ENCODE assay signal across 1 cellular context in genomic region chr1:41714613-41715389, GRCh38.
TF ChIP-seq lines count a peak whose summit lies in the region.

No MANE protein-coding gene starts in this region.

TF ChIP-seq in SK-N-SH, 30 proteins besides CTCF, POLR2A, EP300 and RAD21 (continued from another document):
- no peak for TF ChIP-seq IRF3 (IDR thresholded peaks at IDR 0.05; ENCODE audit: low read depth, low read length)
- TF ChIP-seq ELF1 (IDR thresholded peaks at IDR 0.05), result no peak
- 0 out of 2 replicates have a peak, but pooled peaks have one; percentile 61 for TF ChIP-seq RFX5 (IDR thresholded peaks at IDR 0.05; ENCODE audit: low read length)
- no peak for TF ChIP-seq MEF2A (IDR thresholded peaks at IDR 0.05; ENCODE audit: borderline replicate concordance, low read depth)
- 0 out of 2 replicates have a peak, but pooled peaks have one; percentile 54 for TF ChIP-seq MXI1 (IDR thresholded peaks at IDR 0.05; ENCODE audit: low read depth, low read length)
- TF ChIP-seq POLR2AphosphoS5 (IDR thresholded peaks at IDR 0.05; ENCODE audit: low read depth, low read length), result no peak
- peak; percentile 97 for TF ChIP-seq GATA2 (CRISPR knock-in tag; IDR thresholded peaks at IDR 0.05)
- TF ChIP-seq PBX3 (IDR thresholded peaks at IDR 0.05), result no peak
- TF ChIP-seq NRF1 (IDR thresholded peaks at IDR 0.05; ENCODE audit: low read depth, low read length), result no peak
- no peak for TF ChIP-seq NFIC (IDR thresholded peaks at IDR 0.05; ENCODE audit: borderline replicate concordance)
- TF ChIP-seq RCOR1 (IDR thresholded peaks at IDR 0.05; ENCODE audit: low read length), result peak; percentile 71; the same call in 1 of the 2 replicates
- no peak for TF ChIP-seq MAX (IDR thresholded peaks at IDR 0.05; ENCODE audit: low read depth)
- TF ChIP-seq, protein P1, sequence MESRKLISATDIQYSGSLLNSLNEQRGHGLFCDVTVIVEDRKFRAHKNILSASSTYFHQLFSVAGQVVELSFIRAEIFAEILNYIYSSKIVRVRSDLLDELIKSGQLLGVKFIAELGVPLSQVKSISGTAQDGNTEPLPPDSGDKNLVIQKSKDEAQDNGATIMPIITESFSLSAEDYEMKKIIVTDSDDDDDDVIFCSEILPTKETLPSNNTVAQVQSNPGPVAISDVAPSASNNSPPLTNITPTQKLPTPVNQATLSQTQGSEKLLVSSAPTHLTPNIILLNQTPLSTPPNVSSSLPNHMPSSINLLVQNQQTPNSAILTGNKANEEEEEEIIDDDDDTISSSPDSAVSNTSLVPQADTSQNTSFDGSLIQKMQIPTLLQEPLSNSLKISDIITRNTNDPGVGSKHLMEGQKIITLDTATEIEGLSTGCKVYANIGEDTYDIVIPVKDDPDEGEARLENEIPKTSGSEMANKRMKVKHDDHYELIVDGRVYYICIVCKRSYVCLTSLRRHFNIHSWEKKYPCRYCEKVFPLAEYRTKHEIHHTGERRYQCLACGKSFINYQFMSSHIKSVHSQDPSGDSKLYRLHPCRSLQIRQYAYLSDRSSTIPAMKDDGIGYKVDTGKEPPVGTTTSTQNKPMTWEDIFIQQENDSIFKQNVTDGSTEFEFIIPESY (IDR thresholded peaks at IDR 0.05; ENCODE audit: borderline replicate concordance, low read depth), result no peak
- no peak for TF ChIP-seq EZH2phosphoT487 (IDR thresholded peaks at IDR 0.05; ENCODE audit: borderline replicate concordance, low read depth)
- no peak for TF ChIP-seq GABPA (IDR thresholded peaks at IDR 0.05; ENCODE audit: low read depth)
- TF ChIP-seq CHD2 (IDR thresholded peaks at IDR 0.05; ENCODE audit: low read length, partially characterized antibody), result peak; percentile 41
- TF ChIP-seq SIN3A (IDR thresholded peaks at IDR 0.05; ENCODE audit: borderline replicate concordance, low read depth, low read length), result no peak
